16 cellular contexts compared by ENCODE assay signal in genomic region chr12:108004368-108004767, GRCh38.
DNase-seq lines count a peak whose midpoint lies in the region; ATAC-seq, FAIRE-seq and TF ChIP-seq lines count a peak whose summit lies in the region.
"Had no signal": no experiment of that assay in that cellular context is flagged by ENCODE, and none has a peak within 500 bp of the region (broad histone marks: within the 10 kb centered on the region; RNA-seq: fewer than 3 reads in every experiment).

No MANE protein-coding gene starts in this region.

- H3K4me3 ChIP-seq in GM23248 (no peak overlapping the region), NB4 (ENCODE audit: low read depth, low read length) (no peak overlapping the region), adipocyte (ENCODE audit: low read length) (no peak overlapping the region), keratinocyte (ENCODE audit: control insufficient read depth in 2 of 3, extremely low read depth in 1 of 3, insufficient read depth in 2 of 3, low read depth in 1 of 3, low read length in 3 of 3) (no peak overlapping the region)
- H3K4me3 ChIP-seq: prostate gland had no signal

- H3K4me1 ChIP-seq in GM23248 (ENCODE audit: insufficient read depth) (no peaks in the 10 kb centered on the region), adipocyte (ENCODE audit: control insufficient read depth, insufficient read depth, low read length) (no peaks in the 10 kb centered on the region), keratinocyte (ENCODE audit: control insufficient read depth, extremely low read depth, insufficient read depth, low read length) (no peaks in the 10 kb centered on the region)
- H3K4me1 ChIP-seq: prostate gland had no signal

- no peaks in the 10 kb centered on the region for H3K9me1 ChIP-seq in keratinocyte (ENCODE audit: control insufficient read depth, extremely low read depth, insufficient read depth, low read length)

- in situ Hi-C loops in GM23248 (cut with MboI) = no loop called here

- no peaks in the 10 kb centered on the region for H3K9me2 ChIP-seq in GM23248 (ENCODE audit: insufficient read depth)

- H3K27me3 ChIP-seq in GM23248 (replicated peaks; ENCODE audit: insufficient read depth) (no peaks in the 10 kb centered on the region), adipocyte (replicated peaks; ENCODE audit: control insufficient read depth, insufficient read depth, low read length) (peaks cover 3% of the 10 kb centered on the region), keratinocyte (ENCODE audit: control insufficient read depth, extremely low read depth, insufficient read depth, low read length) (no peaks in the 10 kb centered on the region)

- TF ChIP-seq CTCF in NB4 (IDR thresholded peaks at IDR 0.05; ENCODE audit: low read depth, low read length) (no peak), keratinocyte (optimal IDR thresholded peaks at IDR 0.05 in 1 of 3, IDR thresholded peaks at IDR 0.05 in 1 of 3, conservative IDR thresholded peaks at IDR 0.05 in 1 of 3; ENCODE audit: extremely low read depth in 1 of 3, insufficient read depth in 2 of 3, low read length in 3 of 3) (no peak)

- no peak for TF ChIP-seq POLR2A in NB4 (IDR thresholded peaks at IDR 0.05; ENCODE audit: extremely low read depth, insufficient read length)

- H4K20me1 ChIP-seq in GM23248 (ENCODE audit: insufficient read depth) (no peaks in the 10 kb centered on the region), keratinocyte (ENCODE audit: control insufficient read depth, extremely low read depth, insufficient read depth, low read length) (no peaks in the 10 kb centered on the region)

- H3K9me3 ChIP-seq in GM23248 (ENCODE audit: low read depth) (no peaks in the 10 kb centered on the region), adipocyte (ENCODE audit: control insufficient read depth, low read length) (no peaks in the 10 kb centered on the region), keratinocyte (ENCODE audit: control insufficient read depth, low read depth, low read length) (no peaks in the 10 kb centered on the region)
- H3K9me3 ChIP-seq: prostate gland had no signal

- H3F3A ChIP-seq in GM23248 (ENCODE audit: insufficient read depth) = no peaks in the 10 kb centered on the region

- H3K9ac ChIP-seq in GM23248 = no peak overlapping the region
- no peak overlapping the region for H3K9ac ChIP-seq in adipocyte (ENCODE audit: low read length)
- no peak overlapping the region for H3K9ac ChIP-seq in keratinocyte (ENCODE audit: control insufficient read depth, extremely low read depth, insufficient read depth, low read length)

- H3K36me3 ChIP-seq in GM23248 (ENCODE audit: low read depth) = no peaks in the 10 kb centered on the region
- no peaks in the 10 kb centered on the region for H3K36me3 ChIP-seq in adipocyte (ENCODE audit: control insufficient read depth, insufficient read depth, low read length, severe bottlenecking)
- H3K36me3 ChIP-seq in keratinocyte (ENCODE audit: control insufficient read depth in 2 of 2, extremely low read depth in 1 of 2, insufficient read depth in 2 of 2, low read length in 2 of 2) = no peaks in the 10 kb centered on the region
- H3K36me3 ChIP-seq: prostate gland had no signal

- no peaks in the 10 kb centered on the region for H3K79me2 ChIP-seq in GM23248 (ENCODE audit: insufficient read depth)
- no peaks in the 10 kb centered on the region for H3K79me2 ChIP-seq in keratinocyte (ENCODE audit: control insufficient read depth, insufficient read depth, low read length)

- FAIRE-seq in keratinocyte (lab: Jason Lieb, UNC) = peak; percentile 61
- FAIRE-seq: TTC549 had no signal

- 4 to 10% methylated on average over 1 of the region's 1 CpG for WGBS in GM23248 (ENCODE audit: low coverage in 1 of 2, low lambda C conversion rate in 2 of 2, missing lambda C conversion rate in 2 of 2), 2 experiments

- peak; percentile 25 for DNase-seq in GM23248
- DNase-seq in NB4 (ENCODE audit: low read depth) = peak; percentile 19
- DNase-seq in adipocyte (ENCODE audit: low read depth) = peak; percentile 22
- no peak for DNase-seq in keratinocyte (ENCODE audit: low read depth, low spot score)
- DNase-seq in NK-92 treated with Interleukin-12 subunit alpha and Interleukin-12 subunit beta, amount 100 ng/mL, for 24 hours (lab: John Stamatoyannopoulos, UW) = no peak
- DNase-seq in CD1c-positive myeloid dendritic cell (ENCODE audit: extremely low spot score) = no peak
- DNase-seq: C1 segment of cervical spinal cord, GDM1, HFFc6, NCI-H2081 treated with DMSO at 0.1 percent for 48 hours had no signal

- no peak for ATAC-seq in HG02852 (IDR thresholded peaks at IDR 0.05; ENCODE audit: unreplicated experiment)
- ATAC-seq in HG03460 (IDR thresholded peaks at IDR 0.05; ENCODE audit: unreplicated experiment) = no peak
- ATAC-seq: esophagus mucosa, Panc1 had no signal

- no peak overlapping the region for H3K4me2 ChIP-seq in GM23248 (ENCODE audit: unreplicated experiment)
- H3K4me2 ChIP-seq in keratinocyte (ENCODE audit: control insufficient read depth, extremely low read depth, insufficient read depth, low read depth, low read length) = no peak overlapping the region

- no peak overlapping the region for H3K27ac ChIP-seq in GM23248
- no peak overlapping the region for H3K27ac ChIP-seq in keratinocyte (ENCODE audit: control insufficient read depth, insufficient read depth, low read length)
- H3K27ac ChIP-seq: prostate gland had no signal

- dilution Hi-C loops in keratinocyte (cut with MboI; ENCODE audit: extremely low pct_ligation_motif_present, low sequenced_read_pairs) = no loop called here

- H2AFZ ChIP-seq in GM23248 = no peak overlapping the region
- H2AFZ ChIP-seq in keratinocyte (ENCODE audit: control insufficient read depth, low read length) = no peak overlapping the region

Comparison
In these comparisons a context has a peak if more than half of its experiments do, and no peak if none do; other contexts are left out.
1. DNase-seq: peak in GM23248 (single experiment), NB4 (single experiment) and adipocyte (single experiment); none in keratinocyte (single experiment), NK-92 treated with Interleukin-12 subunit alpha and Interleukin-12 subunit beta, amount 100 ng/mL, for 24 hours (single experiment) and CD1c-positive myeloid dendritic cell (single experiment).